1 cellular context compared by ENCODE assay signal in genomic region chr15:71596672-71597071, GRCh38.
TF ChIP-seq lines count a peak whose summit lies in the region.

No MANE protein-coding gene starts in this region.

TF ChIP-seq in IMR-90, 13 proteins besides CTCF, POLR2A, EP300 and RAD21 (continued from another document):
- TF ChIP-seq ELK1 (IDR thresholded peaks at IDR 0.05; ENCODE audit: borderline replicate concordance, low read depth, low read length) (no peak), FOS (IDR thresholded peaks at IDR 0.05; ENCODE audit: low read depth, low read length) (no peak)
